ENCODE assay signal across 13 cellular contexts in genomic region chr2:1600191-1601063, GRCh38.
A peak's percentile ranks its signal among the peaks of the same experiment; 100 is the strongest.
DNase-seq lines count a peak whose midpoint lies in the region; ATAC-seq and TF ChIP-seq lines count a peak whose summit lies in the region.
"Had no signal": no experiment of that assay in that cellular context is flagged by ENCODE, and none has a peak within 500 bp of the region (broad histone marks: within the 10 kb centered on the region; RNA-seq: fewer than 3 reads in every experiment).

No MANE protein-coding gene starts in this region.

- peak overlapping the region in 1 of 11 experiments; percentile 5; a peak in 2 of 22 replicates for H3K9ac ChIP-seq in BLaER1 treated with 17β-estradiol and CSF1 and Interleukin-3, amounts not matched to agents 10 nM and 100 nM

- H3K27ac ChIP-seq in BLaER1 treated with 17β-estradiol and CSF1 and Interleukin-3, amounts not matched to agents 10 nM and 100 nM: peak overlapping the region in 1 of 11 experiments; percentile 14; a peak in 1 of 22 replicates

- peaks cover 0 to 10% (median 0%) of the 10 kb centered on the region in 11 experiments; a peak in 2 of 22 replicates for H4K20me1 ChIP-seq in BLaER1 treated with 17β-estradiol and CSF1 and Interleukin-3, amounts not matched to agents 10 nM and 100 nM

- H3K4me2 ChIP-seq in BLaER1 treated with 17β-estradiol and CSF1 and Interleukin-3, amounts not matched to agents 10 nM and 100 nM: peak overlapping the region in 9 of 11 experiments; percentile 35 to 82 (median 73); a peak in 16 of 22 replicates

- no peaks in the 10 kb centered on the region for H3K36me3 Mint-ChIP-seq in osteocyte (ENCODE audit: unreplicated experiment)
- H3K36me3 Mint-ChIP-seq: CD4-positive, CD25-positive, alpha-beta regulatory T cell had no signal

- H3K9me3 ChIP-seq in BLaER1 treated with 17β-estradiol and CSF1 and Interleukin-3, amounts not matched to agents 10 nM and 100 nM (replicated peaks in 1 of 11): 0 out of 22 replicates have a peak, but pooled peaks cover 0 to 4% (median 0%) of the 10 kb centered on the region in 11 experiments

- no peaks in the 10 kb centered on the region for H3K36me3 ChIP-seq in BLaER1 treated with 17β-estradiol and CSF1 and Interleukin-3, amounts not matched to agents 10 nM and 100 nM

- H3K27ac Mint-ChIP-seq in osteocyte (ENCODE audit: unreplicated experiment): peak overlapping the region; percentile 31
- H3K27ac Mint-ChIP-seq: CD4-positive, CD25-positive, alpha-beta regulatory T cell had no signal

- DNase-seq in NCI-H226 (peak; percentile 14), fibroblast of the conjunctiva (ENCODE audit: low read depth) (peak; percentile 21), osteocyte (ENCODE audit: extremely low spot score, unreplicated experiment) (no peak), NCI-H2029 (lab: John Stamatoyannopoulos, UW) (no peak), NCI-H345 treated with DMSO at 0.1 percent for 48 hours (lab: John Stamatoyannopoulos, UW; ENCODE audit: unreplicated experiment) (no peak), HuH-7 (ENCODE audit: low spot score) (no peak)
- DNase-seq: activated CD4-positive, alpha-beta T cell treated with anti-CD3 and anti-CD28 coated beads for 4 hours; CD4-positive, CD25-positive, alpha-beta regulatory T cell; effector memory CD4-positive, alpha-beta T cell; mesendoderm; NCI-H2171 had no signal

- H3K4me3 ChIP-seq in BLaER1 treated with 17β-estradiol and CSF1 and Interleukin-3, amounts not matched to agents 10 nM and 100 nM: no peak overlapping the region

- H3K27me3 ChIP-seq in BLaER1 treated with 17β-estradiol and CSF1 and Interleukin-3, amounts not matched to agents 10 nM and 100 nM: peaks cover 0 to 15% (median 0%) of the 10 kb centered on the region in 11 experiments; a peak in 5 of 22 replicates

- no peak for ATAC-seq in HG03439 (IDR thresholded peaks at IDR 0.05; ENCODE audit: unreplicated experiment)

- no peaks in the 10 kb centered on the region for H3K9me3 Mint-ChIP-seq in osteocyte (ENCODE audit: unreplicated experiment)
- H3K9me3 Mint-ChIP-seq: CD4-positive, CD25-positive, alpha-beta regulatory T cell had no signal

- TF ChIP-seq CTCF in osteocyte (IDR thresholded peaks at IDR 0.05): no peak

- peaks cover 21% of the 10 kb centered on the region for H3K4me1 Mint-ChIP-seq in osteocyte (ENCODE audit: unreplicated experiment)
- H3K4me1 Mint-ChIP-seq: CD4-positive, CD25-positive, alpha-beta regulatory T cell had no signal

- H3K4me3 Mint-ChIP-seq in osteocyte (ENCODE audit: unreplicated experiment): no peak overlapping the region
- H3K4me3 Mint-ChIP-seq: CD4-positive, CD25-positive, alpha-beta regulatory T cell had no signal

- no peaks in the 10 kb centered on the region for H3K27me3 Mint-ChIP-seq in osteocyte (ENCODE audit: unreplicated experiment)
- H3K27me3 Mint-ChIP-seq: CD4-positive, CD25-positive, alpha-beta regulatory T cell had no signal

- H3K4me1 ChIP-seq in BLaER1 treated with 17β-estradiol and CSF1 and Interleukin-3, amounts not matched to agents 10 nM and 100 nM: peaks cover 10 to 81% (median 61%) of the 10 kb centered on the region in 10 experiments

Comparison
In these comparisons a context has a peak if more than half of its experiments do, and no peak if none do; other contexts are left out.
1. DNase-seq: peak in NCI-H226 (single experiment) and fibroblast of the conjunctiva (single experiment); none in osteocyte (single experiment), NCI-H2029 (single experiment), NCI-H345 treated with DMSO at 0.1 percent for 48 hours (single experiment) and HuH-7 (single experiment).